Comparison of ENCODE assay signal across 20 cellular contexts in genomic region chr17:68568581-68568980, GRCh38.
"Had no signal": no experiment of that assay in that cellular context is flagged by ENCODE, and none has a peak within 500 bp of the region (broad histone marks: within the 10 kb centered on the region; RNA-seq: fewer than 3 reads in every experiment).

No MANE protein-coding gene starts in this region.

- DNase-seq: IMR-90, Karpas-422, KG1, MG63, NCI-H1092 treated with DMSO at 0.1 percent for 48 hours, NCI-H1436, NCI-H187, NCI-H2029, NCI-H2081 treated with DMSO at 0.1 percent for 48 hours, NCI-H2171, NCI-H226, NCI-H446, NCI-H510A, NCI-H524 treated with DMSO at 0.1 percent for 48 hours, NCI-H69, NCI-H774, Right ventricle myocardium superior, RPMI8226, SIG-M5 had no signal

- ATAC-seq: HepG2 had no signal
